ENCODE assay signal across 1 cellular context in the genomic region with DNA sequence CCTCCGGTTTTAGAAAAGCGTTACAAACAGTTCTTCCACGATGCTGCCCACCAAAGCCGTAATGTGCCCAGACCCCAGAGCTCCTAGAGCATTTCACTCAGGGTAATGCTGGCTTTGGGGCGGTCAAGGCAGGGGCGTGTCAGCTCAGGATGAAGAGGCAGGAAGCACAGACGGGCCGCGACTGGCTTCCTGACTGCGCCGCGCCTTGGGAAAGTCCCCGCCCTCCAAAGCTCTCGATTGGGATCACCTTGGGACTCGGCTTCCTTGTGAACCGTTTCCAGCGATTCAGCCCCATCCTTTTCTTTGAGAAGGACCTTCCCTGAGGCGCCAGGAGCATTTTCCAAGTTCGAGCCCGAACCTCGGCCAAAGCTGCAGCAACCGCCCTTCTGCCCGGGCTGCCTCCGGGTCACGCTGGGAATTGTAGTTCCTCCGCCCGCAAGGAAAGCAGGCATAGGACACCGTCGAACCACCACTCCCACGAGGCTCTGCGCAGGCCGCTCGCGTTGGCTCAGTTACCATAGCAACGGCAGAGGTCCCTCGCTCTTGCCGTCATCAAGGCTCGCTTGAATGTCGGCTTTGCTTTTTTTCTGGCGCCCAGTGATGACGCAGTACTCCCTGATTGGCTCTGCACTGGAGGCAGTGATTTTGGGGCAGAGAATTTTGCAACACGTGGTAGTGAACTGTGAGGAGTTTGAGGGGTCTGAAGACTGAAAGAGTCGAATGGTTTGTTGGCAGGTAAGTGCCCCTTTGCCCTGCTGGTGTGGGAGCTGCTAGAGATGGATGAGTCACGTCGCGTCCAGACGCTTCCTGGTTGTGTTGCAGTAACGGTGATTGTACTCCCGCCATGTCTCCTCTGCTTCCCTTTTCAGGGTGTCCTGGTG.
TF ChIP-seq lines count a peak whose summit lies in the region.

A gene with protein sequence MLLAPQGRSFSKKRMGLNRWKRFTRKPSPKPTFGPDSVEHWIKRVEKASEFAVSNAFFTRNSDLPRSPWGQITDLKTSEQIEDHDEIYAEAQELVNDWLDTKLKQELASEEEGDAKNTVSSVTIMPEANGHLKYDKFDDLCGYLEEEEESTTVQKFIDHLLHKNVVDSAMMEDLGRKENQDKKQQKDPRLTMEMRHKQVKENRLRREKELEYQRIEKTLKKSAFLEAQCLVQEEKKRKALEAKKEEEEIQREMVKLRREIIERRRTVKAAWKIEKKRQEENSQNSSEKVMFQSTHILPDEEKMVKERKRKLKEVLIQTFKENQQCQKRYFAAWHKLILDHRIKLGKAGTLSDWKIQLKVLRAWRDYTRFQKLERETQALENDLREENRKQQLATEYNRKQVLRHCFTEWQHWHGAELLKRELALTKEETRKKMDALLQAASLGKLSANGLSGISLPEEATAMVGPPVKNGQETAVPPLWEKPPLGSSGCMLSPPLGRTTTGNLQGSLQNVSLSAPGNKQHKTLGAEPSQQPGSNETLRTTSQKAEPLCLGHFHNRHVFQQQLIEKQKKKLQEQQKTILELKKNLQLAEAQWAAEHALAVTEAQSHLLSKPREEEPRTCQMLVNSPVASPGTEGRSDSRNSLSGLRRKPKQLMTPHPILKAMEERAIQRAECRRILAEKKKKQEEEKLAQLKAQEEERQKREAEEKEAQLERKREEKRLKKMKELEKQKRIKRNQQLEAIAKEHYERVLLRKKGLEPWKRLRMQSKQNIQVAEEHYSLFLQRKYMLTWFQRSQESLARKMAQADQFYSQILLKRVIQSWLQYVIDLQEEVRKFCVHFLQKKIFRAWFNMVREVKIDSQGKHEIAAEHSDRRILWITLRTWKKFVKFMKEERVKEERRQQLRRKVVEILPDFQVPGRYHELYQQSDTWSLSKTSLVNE (minus strand): TSS at position 397 of the 881 bp plus-strand sequence. CDS start 60 bp downstream, at position 337.
A gene (plus strand): TSS at position 608 of the 881 bp plus-strand sequence. CDS start 8,521 bp downstream, outside the sequence.

TF ChIP-seq in H1, 55 proteins besides CTCF, POLR2A, EP300 and RAD21 (continued from another document):
- no peak for TF ChIP-seq RNF2 (IDR thresholded peaks at IDR 0.05; ENCODE audit: borderline replicate concordance, low read depth, low read length, missing control alignments, poor library complexity, severe bottlenecking)
- no peak for TF ChIP-seq CTBP2 (IDR thresholded peaks at IDR 0.05; ENCODE audit: borderline replicate concordance, insufficient read depth, insufficient read length, low read length)
- no peak for TF ChIP-seq ZNF274 (IDR thresholded peaks at IDR 0.05; ENCODE audit: borderline replicate concordance, extremely low read depth, low read length)
- TF ChIP-seq SRF (IDR thresholded peaks at IDR 0.05; ENCODE audit: low read depth, low read length) = peak; percentile 83
- no peak for TF ChIP-seq POU5F1 (IDR thresholded peaks at IDR 0.05; ENCODE audit: low read depth, low read length)
- TF ChIP-seq NANOG (IDR thresholded peaks at IDR 0.05; ENCODE audit: insufficient read depth, low read depth, low read length, poor library complexity, severe bottlenecking) = no peak
- no peak for TF ChIP-seq FOSL1 (IDR thresholded peaks at IDR 0.05; ENCODE audit: insufficient read depth, low read depth, low read length)
- no peak for TF ChIP-seq GABPA (IDR thresholded peaks at IDR 0.05; ENCODE audit: borderline replicate concordance, insufficient read depth, low read length)
- TF ChIP-seq, protein P1, sequence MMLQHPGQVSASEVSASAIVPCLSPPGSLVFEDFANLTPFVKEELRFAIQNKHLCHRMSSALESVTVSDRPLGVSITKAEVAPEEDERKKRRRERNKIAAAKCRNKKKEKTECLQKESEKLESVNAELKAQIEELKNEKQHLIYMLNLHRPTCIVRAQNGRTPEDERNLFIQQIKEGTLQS (IDR thresholded peaks at IDR 0.05; ENCODE audit: insufficient read depth, low read depth, low read length) = peak; percentile 90
- TF ChIP-seq ASH2L (IDR thresholded peaks at IDR 0.05; ENCODE audit: low read length) = peak; percentile 50
